ENCODE assay signal across 17 cellular contexts in genomic region chr10:78560393-78560688, GRCh38.
DNase-seq lines count a peak whose midpoint lies in the region; ATAC-seq and TF ChIP-seq lines count a peak whose summit lies in the region.
"Had no signal": no experiment of that assay in that cellular context is flagged by ENCODE, and none has a peak within 500 bp of the region (broad histone marks: within the 10 kb centered on the region; RNA-seq: fewer than 3 reads in every experiment).

No MANE protein-coding gene starts in this region.

- H3K36me3 ChIP-seq in gastroesophageal sphincter (no peaks in the 10 kb centered on the region), sigmoid colon (no peaks in the 10 kb centered on the region), vagina (no peaks in the 10 kb centered on the region)
- H3K36me3 ChIP-seq: BE2C, HAP-1 had no signal

- peaks cover 0 to 26% (median 10%) of the 10 kb centered on the region in 3 donors for H3K4me1 ChIP-seq in gastroesophageal sphincter
- H3K4me1 ChIP-seq in sigmoid colon, result peaks cover 0 to 47% (median 35%) of the 10 kb centered on the region in 4 donors
- H3K4me1 ChIP-seq in vagina, result peaks cover 17% of the 10 kb centered on the region
- H3K4me1 ChIP-seq: HAP-1 had no signal

- TF ChIP-seq POLR2A in gastroesophageal sphincter (IDR thresholded peaks at IDR 0.05), result no peak
- no peak for TF ChIP-seq POLR2A in sigmoid colon (IDR thresholded peaks at IDR 0.05)
- no peak for TF ChIP-seq POLR2A in vagina (IDR thresholded peaks at IDR 0.05)

- H3K27ac ChIP-seq in gastroesophageal sphincter (peak overlapping the region in 3 of 4 donors; percentile 43 to 63 (median 57)), sigmoid colon (peak overlapping the region in 3 of 4 donors; percentile 67 to 78 (median 69)), vagina (no peak overlapping the region)
- H3K27ac ChIP-seq: GM23248, KMS-11, RWPE1, SK-N-MC had no signal

- H3K9me3 ChIP-seq in gastroesophageal sphincter (no peaks in the 10 kb centered on the region), sigmoid colon (no peaks in the 10 kb centered on the region), vagina (no peaks in the 10 kb centered on the region)
- H3K9me3 ChIP-seq: BE2C, HAP-1 had no signal

- DNase-seq in NCI-H146 (lab: John Stamatoyannopoulos, UW) (peak; percentile 80), NCI-H748 treated with DMSO at 0.1 percent for 48 hours (lab: John Stamatoyannopoulos, UW) (peak; percentile 27), sigmoid colon (no peak), vagina (ENCODE audit: extremely low spot score in 2 of 2) (no peak), head of caudate nucleus (no peak)
- DNase-seq in activated naive CD4-positive, alpha-beta T cell treated with anti-CD3 and anti-CD28 coated beads, Interleukin-2, amount 50 U/mL, for 16 hours, result no peak
- DNase-seq: GM23248; NCI-H1105; NCI-H1694; NK-92 treated with Interleukin-12 subunit alpha and Interleukin-12 subunit beta, amount 100 ng/mL, for 24 hours; SHP77 treated with DMSO at 0.1 percent for 48 hours had no signal

- no peak for ATAC-seq in gastroesophageal sphincter

- TF ChIP-seq EP300 in gastroesophageal sphincter (IDR thresholded peaks at IDR 0.05) (no peak), sigmoid colon (IDR thresholded peaks at IDR 0.05) (no peak)

- intact Hi-C loops in sigmoid colon (cut with DNase I) (loop anchor here (10.0 kb wide), 1 partner anchor 624 kb away; no protein-coding TSS in a partner anchor), vagina (cut with DNase I) (no loop called here), head of caudate nucleus (cut with DNase I) (no loop called here)

- no peak overlapping the region for H3K4me3 ChIP-seq in gastroesophageal sphincter
- H3K4me3 ChIP-seq in sigmoid colon, result no peak overlapping the region
- no peak overlapping the region for H3K4me3 ChIP-seq in vagina
- H3K4me3 ChIP-seq: GM23248, HAP-1, SK-N-MC had no signal

- H3K27me3 ChIP-seq in gastroesophageal sphincter (no peaks in the 10 kb centered on the region), sigmoid colon (no peaks in the 10 kb centered on the region), vagina (no peaks in the 10 kb centered on the region)
- H3K27me3 ChIP-seq: BE2C had no signal

- WGBS in gastroesophageal sphincter (ENCODE audit: low coverage in 1 of 2), 2 donors, result 86% methylated on average over 1 of the region's 1 CpG; no CpG with 5 or more reads in 1 of the 2 donors
- 64 to 88% methylated on average over 1 of the region's 1 CpG for WGBS in sigmoid colon, 2 donors

- TF ChIP-seq CTCF in gastroesophageal sphincter (IDR thresholded peaks at IDR 0.05), result no peak
- no peak for TF ChIP-seq CTCF in sigmoid colon (IDR thresholded peaks at IDR 0.05)
- no peak for TF ChIP-seq CTCF in vagina (IDR thresholded peaks at IDR 0.05)

Comparison
In these comparisons a context has a peak if more than half of its experiments do, and no peak if none do; other contexts are left out.
1. DNase-seq: peak in NCI-H146 (single experiment) and NCI-H748 treated with DMSO at 0.1 percent for 48 hours (single experiment); none in sigmoid colon (single experiment), activated naive CD4-positive, alpha-beta T cell treated with anti-CD3 and anti-CD28 coated beads, Interleukin-2, amount 50 U/mL, for 16 hours (single experiment), vagina (0 of 2) and head of caudate nucleus (0 of 42).